ENCODE assay signal across 1 cellular context in the genomic region with DNA sequence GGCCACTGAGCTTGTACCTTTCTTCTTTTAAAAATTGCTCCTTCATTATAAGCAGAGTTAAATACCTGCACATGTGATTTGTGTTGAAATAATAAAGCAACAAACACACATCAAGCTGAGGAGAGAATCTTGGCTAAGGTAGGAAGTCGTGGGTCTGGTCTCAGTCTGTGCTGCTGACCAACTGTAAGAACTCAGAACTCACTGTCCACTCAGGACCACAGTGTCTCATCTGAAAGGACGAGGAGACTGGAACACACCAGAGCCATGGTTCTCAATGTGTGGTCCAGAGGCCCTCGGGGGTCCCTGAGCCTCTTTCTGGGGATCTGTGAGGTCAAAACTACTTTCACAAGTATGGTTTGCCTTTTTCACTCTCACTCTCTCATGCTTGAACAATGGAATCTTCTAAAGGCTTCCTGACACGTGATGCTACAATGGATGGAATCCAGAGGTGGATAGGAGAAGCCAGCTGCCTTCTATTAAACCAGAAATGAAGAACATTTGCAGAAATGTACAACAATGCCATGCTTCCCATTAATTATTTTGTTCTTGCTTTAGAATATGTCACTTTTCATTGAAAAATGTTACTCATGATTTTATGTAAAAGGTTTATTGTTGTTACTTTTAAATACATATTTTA.
TF ChIP-seq lines count a peak whose summit lies in the region.

No MANE protein-coding gene starts in this region.

TF ChIP-seq in SK-N-SH, 30 proteins besides CTCF, POLR2A, EP300 and RAD21:
- no peak for TF ChIP-seq JUND (IDR thresholded peaks at IDR 0.05)
- TF ChIP-seq TCF12 (IDR thresholded peaks at IDR 0.05), result peak; percentile 71
- TF ChIP-seq PBX3 (IDR thresholded peaks at IDR 0.05), result 0 out of 2 replicates have a peak, but pooled peaks have one; percentile 20
